ENCODE assay signal across 25 cellular contexts in genomic region chr10:102467318-102467717, GRCh38. TPM values are rescaled to one million over a fixed set of nuclear protein-coding genes. Genes with fewer than 3 reads are reported as not detected.
"Had no signal": no experiment of that assay in that cellular context is flagged by ENCODE, and none has a peak within 500 bp of the region (broad histone marks: within the 10 kb centered on the region; RNA-seq: fewer than 3 reads in every experiment).

No MANE protein-coding gene starts in this region.

- H3K36me3 Mint-ChIP-seq: mesothelial cell of epicardium; naive B cell; stimulated activated memory B cell treated with anti-CD40 and anti-IgM and Interleukin-4, amounts not matched to agents 10 μg/mL and 1 μg/mL and 100 μg/mL, for 72 hours had no signal

- H3K27ac ChIP-seq: gastrocnemius medialis, psoas muscle, right lobe of liver, testis, tibial nerve had no signal

- H3K36me3 ChIP-seq: gastrocnemius medialis, right lobe of liver had no signal

- H3K9me3 Mint-ChIP-seq: memory B cell; mesothelial cell of epicardium; naive B cell; nephron; stimulated activated memory B cell treated with anti-CD40 and anti-IgM and Interleukin-4, amounts not matched to agents 10 μg/mL and 1 μg/mL and 100 μg/mL, for 72 hours; stimulated activated naive CD8-positive, alpha-beta T cell treated with anti-CD3 and anti-CD28 coated beads, Interleukin-15, Interleukin-2, amounts not matched to agents 100 ng/mL and 50 ng/mL, for 24 hours had no signal

- H3K9me3 ChIP-seq: gastrocnemius medialis, heart right ventricle, left lung, lower lobe of right lung, psoas muscle, right lobe of liver, testis, tibial nerve had no signal

- DNase-seq: effector memory CD4-positive, alpha-beta T cell; gastrocnemius medialis; heart right ventricle; hypothalamus; islet precursor cell; naive B cell; retina; right lobe of liver; stimulated activated CD4-positive, alpha-beta T cell treated with anti-CD3 and anti-CD28 coated beads, Interleukin-15, amount 100 ng/mL, for 24 hours; stimulated activated CD4-positive, alpha-beta T cell treated with anti-CD3 and anti-CD28 coated beads, Interleukin-1b, Interleukin-23, amount 100 ng/mL, for 48 hours; stimulated activated CD4-positive, alpha-beta T cell treated with anti-CD3 and anti-CD28 coated beads, Interleukin-4, amount 100 ng/mL, for 24 hours; testis had no signal

- H3K27ac Mint-ChIP-seq: memory B cell; mesothelial cell of epicardium; naive B cell; nephron; stimulated activated memory B cell treated with anti-CD40 and anti-IgM and Interleukin-4, amounts not matched to agents 10 μg/mL and 1 μg/mL and 100 μg/mL, for 72 hours; stimulated activated naive CD8-positive, alpha-beta T cell treated with anti-CD3 and anti-CD28 coated beads, Interleukin-15, Interleukin-2, amounts not matched to agents 100 ng/mL and 50 ng/mL, for 24 hours had no signal

- H3K4me3 Mint-ChIP-seq: memory B cell; mesothelial cell of epicardium; naive B cell; nephron; stimulated activated memory B cell treated with anti-CD40 and anti-IgM and Interleukin-4, amounts not matched to agents 10 μg/mL and 1 μg/mL and 100 μg/mL, for 72 hours; stimulated activated naive CD8-positive, alpha-beta T cell treated with anti-CD3 and anti-CD28 coated beads, Interleukin-15, Interleukin-2, amounts not matched to agents 100 ng/mL and 50 ng/mL, for 24 hours had no signal

- H3K27me3 ChIP-seq: gastrocnemius medialis, heart right ventricle, left lung, right lobe of liver, testis, tibial nerve had no signal

- H3K27me3 Mint-ChIP-seq: memory B cell; stimulated activated memory B cell treated with anti-CD40 and anti-IgM and Interleukin-4, amounts not matched to agents 10 μg/mL and 1 μg/mL and 100 μg/mL, for 72 hours; stimulated activated naive CD8-positive, alpha-beta T cell treated with anti-CD3 and anti-CD28 coated beads, Interleukin-15, Interleukin-2, amounts not matched to agents 100 ng/mL and 50 ng/mL, for 24 hours had no signal

- H3K4me3 ChIP-seq: gastrocnemius medialis, heart right ventricle, left lung, lower lobe of right lung, psoas muscle, right lobe of liver, testis, tibial nerve had no signal

RNA-seq across cellular contexts. Expression of gene C10orf95, which starts 16.0 kb away (rescaled TPM):
- total RNA-seq: gastrocnemius medialis, heart right ventricle, mesothelial cell of epicardium, osteoblast, psoas muscle, right lobe of liver, subcutaneous adipose tissue, urinary bladder had no signal
- polyA plus RNA-seq: fibroblast of lung, heart right ventricle had no signal
